In the genomic region with DNA sequence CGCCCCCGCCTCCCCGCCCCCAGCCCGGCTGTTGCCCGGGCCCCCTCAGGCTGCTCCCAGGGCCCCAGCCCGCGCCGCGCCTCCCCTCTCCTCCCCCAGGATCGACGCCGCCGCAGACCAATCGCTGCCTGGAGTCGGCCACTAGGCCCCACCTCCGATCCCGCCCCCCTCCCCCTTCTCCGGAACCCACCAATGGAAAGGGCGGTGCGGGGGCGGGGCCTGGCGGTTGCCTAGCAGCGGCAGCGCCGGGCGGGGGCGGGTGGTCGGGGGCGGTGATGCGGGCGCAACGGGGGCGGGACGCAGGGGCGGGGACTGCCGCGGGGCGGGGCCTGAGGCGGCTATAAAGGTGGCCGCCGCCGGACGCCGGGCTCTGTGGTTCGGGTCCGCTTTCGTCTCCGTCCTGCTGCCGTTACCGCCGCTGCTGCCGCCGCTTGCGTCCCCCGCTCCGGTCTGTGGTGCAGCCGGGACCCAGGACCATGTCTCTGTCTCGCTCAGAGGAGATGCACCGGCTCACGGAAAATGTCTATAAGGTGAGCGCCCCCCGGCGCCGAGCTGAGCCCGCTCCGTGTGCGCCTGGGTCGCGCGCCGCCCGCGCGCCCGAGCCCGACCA, we compare ENCODE assay signal across 8 cellular contexts. TPM values are rescaled to one million over a fixed set of nuclear protein-coding genes. Genes with fewer than 3 reads are reported as not detected.
DNase-seq lines count a peak whose midpoint lies in the region; ATAC-seq and TF ChIP-seq lines count a peak whose summit lies in the region.

TSS of gene BAIAP2 (plus strand) at position 373 of the 610 bp plus-strand sequence. CDS start at position 477, 104 bp downstream.

- under 1% methylated on average over 43 of the region's 76 CpGs for WGBS in prostate gland
- no CpG with 5 or more reads among the region's 76 CpGs for WGBS in upper lobe of left lung, 2 donors

- peak within 1 kb of the TSS; percentile 59 for H3K4me3 ChIP-seq in GM08714 (ENCODE audit: low read length)
- H3K4me3 ChIP-seq in prostate gland, result peak within 1 kb of the TSS; percentile 65 to 75
- H3K4me3 ChIP-seq in upper lobe of left lung, result peak within 1 kb of the TSS; percentile 66 to 94 (median 82)

- TF ChIP-seq POLR2A in prostate gland (IDR thresholded peaks at IDR 0.05) (peak; percentile 97), upper lobe of left lung (IDR thresholded peaks at IDR 0.05) (peak; percentile 80 to 99 (median 91))

- ATAC-seq in HG02610 (IDR thresholded peaks at IDR 0.05; ENCODE audit: unreplicated experiment) (peak; percentile 70), left ventricle myocardium superior (peak; percentile 78), upper lobe of left lung (ENCODE audit: low FRiP score in 2 of 2) (peak; percentile 78 to 91)

- TF ChIP-seq CTCF in prostate gland (IDR thresholded peaks at IDR 0.05) (no peak), upper lobe of left lung (IDR thresholded peaks at IDR 0.05) (peak in 2 of 6 experiments; percentile 20 to 27)

- no peaks in the 10 kb centered on the region for H3K36me3 ChIP-seq in prostate gland
- peaks cover 0 to 4% (median 0%) of the 10 kb centered on the region in 4 donors for H3K36me3 ChIP-seq in upper lobe of left lung

- peak in 1 of 4 donors; percentile 76 for TF ChIP-seq EP300 in upper lobe of left lung (IDR thresholded peaks at IDR 0.05)

- H3K27me3 ChIP-seq in prostate gland (replicated peaks; ENCODE audit: insufficient read depth) (no peaks in the 10 kb centered on the region), upper lobe of left lung (no peaks in the 10 kb centered on the region)

- H3K27ac ChIP-seq in prostate gland (peak within 1 kb of the TSS; percentile 90 to 95), upper lobe of left lung (peak within 1 kb of the TSS; percentile 79 to 91 (median 86))

- intact Hi-C loops in left ventricle myocardium superior (cut with micrococcal nuclease), result no loop called here
- intact Hi-C loops in prostate gland (cut with DNase I), result loop anchor here (2.0 kb wide), 1 partner anchor 62 kb away; no protein-coding TSS in a partner anchor

- H3K9me3 ChIP-seq in prostate gland, result no peaks in the 10 kb centered on the region
- H3K9me3 ChIP-seq in upper lobe of left lung, result no peaks in the 10 kb centered on the region

- DNase-seq in NCI-H1436 treated with DMSO at 0.1 percent for 48 hours (lab: John Stamatoyannopoulos, UW), result peak; percentile 73
- DNase-seq in T-helper 2 cell, result peak; percentile 87 to 99 (median 94)
- peak; percentile 49 to 99 (median 96) for DNase-seq in anterior cingulate cortex (lab: John Stamatoyannopoulos, UW)
- DNase-seq in left ventricle myocardium superior, result peak; percentile 99
- peak; percentile 96 for DNase-seq in prostate gland (ENCODE audit: low spot score)
- peak; percentile 95 to 100 for DNase-seq in upper lobe of left lung

- H3K4me1 ChIP-seq in prostate gland (replicated peaks) (peaks cover 32% of the 10 kb centered on the region), upper lobe of left lung (peaks cover 58 to 82% (median 76%) of the 10 kb centered on the region in 4 donors)

RNA-seq across cellular contexts. Expression of gene BAIAP2, which starts in this region (rescaled TPM):
- total RNA-seq in left ventricle myocardium superior (32.7 TPM), prostate gland (100 to 1,000 TPM; 125 to 148 TPM), upper lobe of left lung (100 to 1,000 TPM in 5 of 6 donors, 10 to 100 TPM in 1; 90.7 to 231 (median 123) TPM)

Comparison
In these comparisons a context has a peak if more than half of its experiments do, and no peak if none do; other contexts are left out.
1. Peak in every context shown above with its lines: DNase-seq, ATAC-seq, H3K4me3 ChIP-seq and H3K27ac ChIP-seq.